ENCODE assay signal across 28 cellular contexts in the genomic region with DNA sequence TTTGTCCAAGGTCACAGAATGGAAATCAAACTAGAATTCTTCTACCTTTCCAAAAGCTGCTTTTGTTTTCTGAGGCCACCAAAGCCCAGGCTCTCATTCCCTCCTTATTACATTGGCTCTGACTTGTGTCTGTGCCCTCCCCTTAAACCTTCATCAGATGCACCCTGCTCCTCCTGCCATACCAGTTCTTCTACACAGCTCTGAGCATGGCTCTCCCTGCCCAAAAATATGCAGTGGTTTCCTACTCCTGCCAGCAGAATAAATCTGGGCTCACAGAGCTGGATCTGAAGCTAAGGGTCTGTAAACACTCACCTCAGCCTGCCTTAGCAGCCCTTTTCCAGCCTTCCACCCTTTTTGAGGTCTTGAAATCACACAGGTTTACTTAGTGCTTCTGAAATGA. TPM values are rescaled to one million over a fixed set of nuclear protein-coding genes. Genes with fewer than 3 reads are reported as not detected.
DNase-seq lines count a peak whose midpoint lies in the region; ATAC-seq, FAIRE-seq and TF ChIP-seq lines count a peak whose summit lies in the region.
"Had no signal": no experiment of that assay in that cellular context is flagged by ENCODE, and none has a peak within 500 bp of the region (broad histone marks: within the 10 kb centered on the region; RNA-seq: fewer than 3 reads in every experiment).

No MANE protein-coding gene starts in this region.

- no peaks in the 10 kb centered on the region for H3K27me3 ChIP-seq in bronchial epithelial cell (ENCODE audit: control insufficient read depth, insufficient read depth, low read length)
- H3K27me3 ChIP-seq: vagina had no signal

- H3K27ac Mint-ChIP-seq in mesothelial cell of epicardium, result peak overlapping the region; percentile 43
- H3K27ac Mint-ChIP-seq: activated CD8-positive, alpha-beta T cell treated with anti-CD3 and anti-CD28 coated beads for 36 hours; activated T-helper 17 cell treated with anti-CD3 and anti-CD28 coated beads, Interleukin-2, amount 50 U/mL, for 72 hours; nephron had no signal

- no peaks in the 10 kb centered on the region for H3K9me3 Mint-ChIP-seq in mesothelial cell of epicardium
- H3K9me3 Mint-ChIP-seq: activated CD8-positive, alpha-beta T cell treated with anti-CD3 and anti-CD28 coated beads for 36 hours; activated T-helper 17 cell treated with anti-CD3 and anti-CD28 coated beads, Interleukin-2, amount 50 U/mL, for 72 hours; CD8-positive, alpha-beta memory T cell; H9; nephron had no signal

- no peak for FAIRE-seq in bronchial epithelial cell (lab: Jason Lieb, UNC)
- FAIRE-seq: small intestine had no signal

- H3K4me3 Mint-ChIP-seq in mesothelial cell of epicardium, result no peak overlapping the region
- H3K4me3 Mint-ChIP-seq: activated CD8-positive, alpha-beta T cell treated with anti-CD3 and anti-CD28 coated beads for 36 hours; activated T-helper 17 cell treated with anti-CD3 and anti-CD28 coated beads, Interleukin-2, amount 50 U/mL, for 72 hours; CD8-positive, alpha-beta memory T cell; H9; nephron had no signal

- peak overlapping the region; percentile 7 for H3K27ac ChIP-seq in urinary bladder (ENCODE audit: low read depth)
- H3K27ac ChIP-seq: coronary artery, HL-60, KMS-11, vagina had no signal

- ATAC-seq in HG03196 (IDR thresholded peaks at IDR 0.05; ENCODE audit: unreplicated experiment) (no peak), HG03139 (IDR thresholded peaks at IDR 0.05; ENCODE audit: unreplicated experiment) (no peak)
- ATAC-seq: activated CD8-positive, alpha-beta T cell treated with anti-CD3 and anti-CD28 coated beads for 36 hours; activated T-helper 17 cell treated with anti-CD3 and anti-CD28 coated beads, Interleukin-2, amount 50 U/mL, for 72 hours; stimulated activated naive CD8-positive, alpha-beta T cell treated with anti-CD3 and anti-CD28 coated beads, Interleukin-15, Interleukin-2, amounts not matched to agents 100 U/mL and 50 U/mL, for 24 hours had no signal

- DNase-seq in NCI-H226 (peak; percentile 16), bronchial epithelial cell (ENCODE audit: low read depth) (peak; percentile 28), mesothelial cell of epicardium (ENCODE audit: low spot score in 2 of 2, unreplicated experiment in 2 of 2) (no peak), amniotic stem cell (lab: John Stamatoyannopoulos, UW) (no peak)
- DNase-seq: activated CD8-positive, alpha-beta T cell treated with anti-CD3 and anti-CD28 coated beads for 36 hours; activated naive CD4-positive, alpha-beta T cell treated with anti-CD3 and anti-CD28 coated beads, Interleukin-2, amount 50 U/mL, for 16 hours; CD8-positive, alpha-beta memory T cell; DMS153; effector memory CD4-positive, alpha-beta T cell; H9; NCI-H1417; NCI-H2081 treated with DMSO at 0.1 percent for 48 hours; NCI-H2227 treated with DMSO at 0.1 percent for 48 hours; NCI-H526 treated with DMSO at 0.1 percent for 48 hours; NK-92 treated with Interleukin-12 subunit alpha and Interleukin-12 subunit beta, amount 100 ng/mL, for 24 hours; Right ventricle myocardium superior; small intestine; stimulated activated naive CD8-positive, alpha-beta T cell treated with anti-CD3 and anti-CD28 coated beads, Interleukin-15, Interleukin-2, amounts not matched to agents 100 U/mL and 50 U/mL, for 24 hours; T-helper 2 cell had no signal

- H3K36me3 ChIP-seq in bronchial epithelial cell (ENCODE audit: control insufficient read depth, insufficient read depth, low read length), result peaks cover 3% of the 10 kb centered on the region
- no peaks in the 10 kb centered on the region for H3K36me3 ChIP-seq in urinary bladder (ENCODE audit: insufficient read depth)

- TF ChIP-seq CTCF in bronchial epithelial cell (IDR thresholded peaks at IDR 0.05; ENCODE audit: insufficient read depth, low read length, severe bottlenecking) (no peak), mesothelial cell of epicardium (IDR thresholded peaks at IDR 0.05; ENCODE audit: unreplicated experiment) (no peak)

- H3K4me1 Mint-ChIP-seq in mesothelial cell of epicardium, result peaks cover 11% of the 10 kb centered on the region
- H3K4me1 Mint-ChIP-seq: activated T-helper 17 cell treated with anti-CD3 and anti-CD28 coated beads, Interleukin-2, amount 50 U/mL, for 72 hours; CD8-positive, alpha-beta memory T cell; H9; nephron had no signal

- H3K4me3 ChIP-seq in bronchial epithelial cell (ENCODE audit: low read depth, low read length) (no peak overlapping the region), urinary bladder (ENCODE audit: low read depth, low read length) (no peak overlapping the region)
- H3K4me3 ChIP-seq: coronary artery, vagina had no signal

- H3K27me3 Mint-ChIP-seq in mesothelial cell of epicardium (ENCODE audit: low read depth), result no peaks in the 10 kb centered on the region
- H3K27me3 Mint-ChIP-seq: activated CD8-positive, alpha-beta T cell treated with anti-CD3 and anti-CD28 coated beads for 36 hours; activated T-helper 17 cell treated with anti-CD3 and anti-CD28 coated beads, Interleukin-2, amount 50 U/mL, for 72 hours had no signal

- no peaks in the 10 kb centered on the region for H3K4me1 ChIP-seq in urinary bladder (ENCODE audit: insufficient read depth)
- H3K4me1 ChIP-seq: vagina had no signal

- H3K36me3 Mint-ChIP-seq in mesothelial cell of epicardium, result peaks cover 37% of the 10 kb centered on the region

RNA-seq across cellular contexts. Expression of a gene that starts 55.0 kb away (rescaled TPM):
- 64.1 and 90.3 TPM in 2 replicates for total RNA-seq in bronchial epithelial cell
- 280 to 286 TPM (median 285 TPM) in 3 replicates for total RNA-seq in mesothelial cell of epicardium
- 670 TPM for total RNA-seq in urinary bladder
- 56.5 TPM for polyA plus RNA-seq in urinary bladder

RNA-seq across cellular contexts. Expression of a gene that starts 55.2 kb away (rescaled TPM):
- 3.2 and 4.0 TPM in 2 replicates for total RNA-seq in bronchial epithelial cell
- 11.0 to 13.9 TPM (median 13.7 TPM) in 3 replicates for total RNA-seq in mesothelial cell of epicardium
- 26.7 TPM for total RNA-seq in urinary bladder
- 31.7 TPM for polyA plus RNA-seq in urinary bladder

Comparison
In these comparisons a context has a peak if more than half of its experiments do, and no peak if none do; other contexts are left out.
1. DNase-seq: peak in NCI-H226 (single experiment) and bronchial epithelial cell (single experiment); none in mesothelial cell of epicardium (0 of 2) and amniotic stem cell (single experiment).